1 cellular context compared by ENCODE assay signal in the genomic region with DNA sequence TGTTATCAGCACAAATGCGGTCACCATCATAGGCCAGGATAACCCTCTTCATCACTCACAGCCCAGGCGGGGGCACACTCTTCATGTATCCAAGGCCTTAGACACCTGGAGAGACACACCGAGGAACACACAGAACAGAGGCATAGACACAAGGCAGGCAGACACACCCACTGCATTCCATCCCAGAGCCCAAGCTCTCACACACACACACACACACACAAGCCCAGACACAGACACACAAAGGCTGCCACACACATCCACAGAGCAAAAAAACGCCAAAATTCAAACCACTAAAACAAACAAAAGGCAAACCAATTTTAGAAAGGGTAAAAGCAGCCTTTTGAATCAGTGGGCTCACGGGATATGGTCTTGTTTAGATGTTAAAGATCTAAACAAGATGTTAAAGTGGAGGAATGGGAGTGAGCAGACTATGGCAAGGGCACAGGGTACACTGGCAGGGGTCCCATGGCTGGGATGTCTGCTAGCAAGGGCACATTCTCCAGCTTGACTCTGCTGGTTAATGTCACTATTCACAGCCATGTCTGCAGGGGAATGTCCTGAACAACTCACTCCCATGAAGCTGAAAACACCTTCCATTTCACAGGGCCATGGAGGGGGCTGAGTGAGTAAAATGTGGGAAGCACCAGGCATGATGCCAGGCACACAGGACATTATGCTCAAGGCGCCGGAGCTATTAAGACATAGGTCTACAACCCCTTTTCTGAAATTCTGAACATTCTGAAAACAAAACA.
A peak's percentile ranks its signal among the peaks of the same experiment; 100 is the strongest.
TF ChIP-seq lines count a peak whose summit lies in the region.

No MANE protein-coding gene starts in this region.

TF ChIP-seq in HepG2, 621 proteins besides CTCF, POLR2A, EP300 and RAD21:
- TF ChIP-seq SRSF9 (IDR thresholded peaks at IDR 0.05; ENCODE audit: borderline replicate concordance, insufficient read depth, low read depth, low read length, poor library complexity, severe bottlenecking): no peak
- TF ChIP-seq NR2F1 (CRISPR knock-in tag; IDR thresholded peaks at IDR 0.05): no peak
- TF ChIP-seq KLF6 (CRISPR knock-in tag; IDR thresholded peaks at IDR 0.05): no peak
- TF ChIP-seq STAG1 (CRISPR knock-in tag; IDR thresholded peaks at IDR 0.05): peak; percentile 29
- no peak for TF ChIP-seq PHF21A (CRISPR knock-in tag; IDR thresholded peaks at IDR 0.05)
